In the genomic region with DNA sequence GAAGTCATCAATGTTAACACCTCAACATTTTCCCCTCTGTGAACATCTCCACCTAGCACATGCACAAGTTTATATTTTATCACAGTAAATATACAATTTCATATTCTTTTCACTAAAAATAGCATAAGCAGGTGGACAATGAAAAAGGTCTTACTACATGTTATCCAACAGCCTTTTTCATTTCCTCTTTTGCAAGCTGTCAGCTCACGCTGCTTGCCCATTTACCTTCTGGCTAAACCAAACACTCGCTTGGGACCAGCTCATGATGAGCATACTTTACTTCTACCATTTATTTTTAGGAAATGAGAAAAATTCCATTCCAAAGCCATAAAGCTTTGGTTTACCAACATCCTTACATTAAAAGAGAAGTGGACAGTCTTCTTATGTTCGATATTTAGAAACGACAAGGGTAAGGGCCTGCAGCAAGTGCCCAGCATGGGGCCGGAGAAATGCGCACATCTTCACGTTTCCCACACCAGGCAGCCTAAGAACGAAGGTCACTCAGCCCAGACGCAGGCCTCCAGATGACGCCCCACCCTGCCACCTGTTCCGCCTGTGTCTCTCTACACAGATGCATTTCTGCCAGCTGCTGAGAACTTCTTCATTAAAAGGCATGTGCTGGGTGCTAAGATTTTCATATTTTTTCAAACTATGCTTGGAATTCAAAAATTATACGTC, we compare ENCODE assay signal across 8 cellular contexts. TPM values are rescaled to one million over a fixed set of nuclear protein-coding genes. Genes with fewer than 3 reads are reported as not detected.
DNase-seq lines count a peak whose midpoint lies in the region; ATAC-seq and TF ChIP-seq lines count a peak whose summit lies in the region.

No MANE protein-coding gene starts in this region.

- no peak overlapping the region for H3K56ac ChIP-seq in mesendoderm (ENCODE audit: low read length)

- TF ChIP-seq CTCF in brain microvascular endothelial cell (IDR thresholded peaks at IDR 0.05; ENCODE audit: low read depth, low read length, missing control alignments), result no peak

- H3K27me3 ChIP-seq in brain microvascular endothelial cell (replicated peaks) (no peaks in the 10 kb centered on the region), mesendoderm (ENCODE audit: insufficient read depth, low read length, poor library complexity) (no peaks in the 10 kb centered on the region)

- H3K4me1 ChIP-seq in mesendoderm (ENCODE audit: control insufficient read depth, low read depth, low read length), result no peaks in the 10 kb centered on the region

- no peaks in the 10 kb centered on the region for H3K27me3 Mint-ChIP-seq in activated naive CD4-positive, alpha-beta T cell treated with anti-CD3 and anti-CD28 coated beads, Interleukin-2, amount 50 U/mL, for 24 hours
- H3K27me3 Mint-ChIP-seq in stimulated activated naive CD8-positive, alpha-beta T cell treated with anti-CD3 and anti-CD28 coated beads, Interleukin-15, amount 100 ng/mL, for 72 hours, result no peaks in the 10 kb centered on the region

- no peak overlapping the region for H2AK5ac ChIP-seq in mesendoderm (ENCODE audit: low read length)

- H3K4me2 ChIP-seq in mesendoderm (ENCODE audit: low read length), result no peak overlapping the region

- H3K23ac ChIP-seq in mesendoderm (ENCODE audit: low read length), result no peak overlapping the region

- H3K18ac ChIP-seq in mesendoderm (ENCODE audit: low read length), result no peak overlapping the region

- H3K27ac ChIP-seq in brain microvascular endothelial cell, result peak overlapping the region; percentile 21
- no peak overlapping the region for H3K27ac ChIP-seq in mesendoderm (ENCODE audit: low read depth, low read length)

- ATAC-seq in HG03469 (IDR thresholded peaks at IDR 0.05; ENCODE audit: unreplicated experiment) (peak; percentile 35), HG02571 (IDR thresholded peaks at IDR 0.05; ENCODE audit: unreplicated experiment) (no peak)
- ATAC-seq in stimulated activated naive CD8-positive, alpha-beta T cell treated with anti-CD3 and anti-CD28 coated beads, Interleukin-15, amount 100 ng/mL, for 72 hours, result no peak

- peak overlapping the region; percentile 96 for H3K27ac Mint-ChIP-seq in activated naive CD4-positive, alpha-beta T cell treated with anti-CD3 and anti-CD28 coated beads, Interleukin-2, amount 50 U/mL, for 24 hours
- H3K27ac Mint-ChIP-seq in stimulated activated naive CD8-positive, alpha-beta T cell treated with anti-CD3 and anti-CD28 coated beads, Interleukin-15, amount 100 ng/mL, for 72 hours, result peak overlapping the region; percentile 80 to 94

- peaks cover 8% of the 10 kb centered on the region for H3K36me3 Mint-ChIP-seq in activated naive CD4-positive, alpha-beta T cell treated with anti-CD3 and anti-CD28 coated beads, Interleukin-2, amount 50 U/mL, for 24 hours

- H2BK15ac ChIP-seq in mesendoderm (replicated peaks; ENCODE audit: low read depth), result no peak overlapping the region

- H3K4me1 Mint-ChIP-seq in activated naive CD4-positive, alpha-beta T cell treated with anti-CD3 and anti-CD28 coated beads, Interleukin-2, amount 50 U/mL, for 24 hours, result peaks cover 54% of the 10 kb centered on the region
- peaks cover 57% of the 10 kb centered on the region for H3K4me1 Mint-ChIP-seq in stimulated activated naive CD8-positive, alpha-beta T cell treated with anti-CD3 and anti-CD28 coated beads, Interleukin-15, amount 100 ng/mL, for 72 hours

- H3K4me3 ChIP-seq in brain microvascular endothelial cell (ENCODE audit: low read depth, low read length) (no peak overlapping the region), mesendoderm (ENCODE audit: low read length) (no peak overlapping the region)

- no peak overlapping the region for H3K9ac ChIP-seq in mesendoderm (ENCODE audit: low read length)

- no peak for DNase-seq in activated naive CD4-positive, alpha-beta T cell treated with Interleukin-2 at 50 U/mL for 16 hours
- DNase-seq in brain microvascular endothelial cell (no peak), ecto neural progenitor cell (ENCODE audit: low spot score) (no peak), mesendoderm (no peak)
- DNase-seq in stimulated activated naive CD8-positive, alpha-beta T cell treated with anti-CD3 and anti-CD28 coated beads, Interleukin-15, amount 100 ng/mL, for 72 hours, result no peak

- H4K8ac ChIP-seq in mesendoderm (ENCODE audit: low read depth, low read length), result no peak overlapping the region

- no peak overlapping the region for H3K4ac ChIP-seq in mesendoderm (ENCODE audit: low read depth, low read length)

- no peak overlapping the region for H4K5ac ChIP-seq in mesendoderm (ENCODE audit: low read length)

- H2BK5ac ChIP-seq in mesendoderm (ENCODE audit: low read length), result no peak overlapping the region

- in situ Hi-C loops in brain microvascular endothelial cell (cut with HindIII; ENCODE audit: low pct_ligation_motif_present, low sequenced_read_pairs), result no loop called here

- H3K9me3 Mint-ChIP-seq in activated naive CD4-positive, alpha-beta T cell treated with anti-CD3 and anti-CD28 coated beads, Interleukin-2, amount 50 U/mL, for 24 hours, result no peaks in the 10 kb centered on the region
- H3K9me3 Mint-ChIP-seq in stimulated activated naive CD8-positive, alpha-beta T cell treated with anti-CD3 and anti-CD28 coated beads, Interleukin-15, amount 100 ng/mL, for 72 hours, result no peaks in the 10 kb centered on the region

- H3K4me3 Mint-ChIP-seq in activated naive CD4-positive, alpha-beta T cell treated with anti-CD3 and anti-CD28 coated beads, Interleukin-2, amount 50 U/mL, for 24 hours, result peak overlapping the region; percentile 61
- H3K4me3 Mint-ChIP-seq in stimulated activated naive CD8-positive, alpha-beta T cell treated with anti-CD3 and anti-CD28 coated beads, Interleukin-15, amount 100 ng/mL, for 72 hours, result peak overlapping the region; percentile 57 to 62

- H3K79me1 ChIP-seq in mesendoderm (ENCODE audit: low read length), result no peaks in the 10 kb centered on the region

- H3K36me3 ChIP-seq in brain microvascular endothelial cell (replicated peaks) (peaks cover 60% of the 10 kb centered on the region), mesendoderm (ENCODE audit: control insufficient read depth, insufficient read depth, low read length) (peaks cover 9% of the 10 kb centered on the region)

- no peaks in the 10 kb centered on the region for H3K79me2 ChIP-seq in mesendoderm (ENCODE audit: control insufficient read depth, insufficient read depth, low read length)

- WGBS in mesendoderm (ENCODE audit: extremely low coverage, insufficient coverage, low lambda C conversion rate), result no CpG with 5 or more reads among the region's 12 CpGs

- H2BK120ac ChIP-seq in mesendoderm (ENCODE audit: low read depth, low read length), result no peak overlapping the region

RNA-seq across cellular contexts. Expression of gene SNN, which starts 13.9 kb away (rescaled TPM):
- 30.3 TPM for polyA plus RNA-seq in mesendoderm (2013, experiment 1 of 2)
- polyA plus RNA-seq in mesendoderm (2013, experiment 2 of 2), result 30.0 TPM
